1 cellular context compared by ENCODE assay signal in the genomic region with DNA sequence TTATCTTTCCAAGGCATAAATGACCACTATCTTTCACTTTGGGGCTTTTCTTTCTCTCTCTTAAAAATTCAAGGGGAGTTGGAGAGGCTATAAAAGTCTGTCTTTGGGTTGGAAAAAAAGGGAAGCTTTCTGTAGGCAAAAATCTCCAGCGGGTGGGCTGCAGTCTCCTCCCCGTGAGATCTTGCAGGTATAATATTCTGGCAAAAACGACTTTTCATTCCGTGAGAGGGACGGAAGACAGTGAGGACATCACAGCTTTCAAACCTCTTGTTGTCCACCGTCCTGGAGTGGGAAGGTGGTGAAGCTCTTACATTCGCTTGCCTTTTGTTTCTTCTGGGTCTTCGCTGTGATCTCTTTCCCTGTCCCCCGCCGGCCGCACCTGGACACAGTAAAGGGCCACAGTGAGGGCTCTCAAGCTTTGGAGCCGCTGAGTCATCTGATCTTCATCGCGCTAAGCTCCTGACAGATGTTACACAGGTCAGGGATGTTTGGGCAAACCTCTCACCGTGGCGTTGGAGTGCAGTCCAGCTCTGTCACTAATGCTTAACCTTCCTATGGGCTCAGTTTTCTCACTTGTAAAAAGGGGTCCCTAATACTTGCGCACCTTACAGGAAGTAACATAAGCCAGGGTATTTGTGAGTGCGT.
TF ChIP-seq lines count a peak whose summit lies in the region.

No MANE protein-coding gene starts in this region.

TF ChIP-seq in GM23338, 12 proteins besides CTCF, POLR2A, EP300 and RAD21 (continued from another document):
- TF ChIP-seq ZNF462 (CRISPR knock-in tag; IDR thresholded peaks at IDR 0.05) (no peak), ZNF114 (CRISPR knock-in tag; IDR thresholded peaks at IDR 0.05) (no peak), NANOG (IDR thresholded peaks at IDR 0.05; ENCODE audit: borderline replicate concordance) (no peak), EZH2phosphoT487 (IDR thresholded peaks at IDR 0.05; ENCODE audit: unreplicated experiment) (no peak), CREB1 (CRISPR knock-in tag; IDR thresholded peaks at IDR 0.05; ENCODE audit: low read depth) (no peak)
TF ChIP-seq in GM23338: peak in this region for 0.
